In genomic region chr2:176832086-176832485, GRCh38 we compare ENCODE assay signal across 28 cellular contexts.
"Had no signal": no experiment of that assay in that cellular context is flagged by ENCODE, and none has a peak within 500 bp of the region (broad histone marks: within the 10 kb centered on the region; RNA-seq: fewer than 3 reads in every experiment).

No MANE protein-coding gene starts in this region.

- H3K4me3 Mint-ChIP-seq: activated CD4-positive, alpha-beta memory T cell treated with anti-CD3 and anti-CD28 coated beads for 36 hours; activated CD4-positive, alpha-beta T cell treated with anti-CD3 and anti-CD28 coated beads for 36 hours; activated CD4-positive, alpha-beta T cell treated with anti-CD3 and anti-CD28 coated beads, Interleukin-2, amount 10 ng/mL, durations not matched to agents 7 days and 5 days; activated naive CD4-positive, alpha-beta T cell treated with anti-CD3 and anti-CD28 coated beads for 36 hours; activated T-cell treated with anti-CD3 and anti-CD28 coated beads, Interleukin-2, amount 50 U/mL, for 4 hours; activated T-helper 1 cell treated with anti-CD3 and anti-CD28 coated beads, Interleukin-12 subunit alpha, Interleukin-12 subunit beta, Interleukin-2, Interleukin-4 antibody, amounts not matched to agents 30 ng/mL and 10 ng/mL and 1 ng/mL, durations not matched to agents 14 hours and 24 hours and 36 hours; brain; T-helper 1 cell treated with Interleukin-12 subunit alpha and Interleukin-12 subunit beta and Interleukin-4 antibody, amounts not matched to agents 30 μg/mL and 1 μg/mL, for 36 hours; T-helper 2 cell treated with Interferon-gamma antibody and Interleukin-4, amounts not matched to agents 5 μg/mL and 100 μg/mL, for 36 hours; WTC11 had no signal

- H3K4me3 ChIP-seq: adrenal gland, SJCRH30, SK-N-MC had no signal

- H3K27ac Mint-ChIP-seq: activated CD4-positive, alpha-beta memory T cell treated with anti-CD3 and anti-CD28 coated beads for 36 hours; activated CD4-positive, alpha-beta T cell treated with anti-CD3 and anti-CD28 coated beads for 36 hours; activated CD4-positive, alpha-beta T cell treated with anti-CD3 and anti-CD28 coated beads, Interleukin-2, amount 10 ng/mL, durations not matched to agents 7 days and 5 days; activated naive CD4-positive, alpha-beta T cell treated with anti-CD3 and anti-CD28 coated beads for 36 hours; activated naive CD4-positive, alpha-beta T cell treated with anti-CD3 and anti-CD28 coated beads, Interleukin-2, amount 50 U/mL, for 72 hours; activated T-helper 1 cell treated with anti-CD3 and anti-CD28 coated beads, Interleukin-12 subunit alpha, Interleukin-12 subunit beta, Interleukin-2, Interleukin-4 antibody, amounts not matched to agents 30 ng/mL and 10 ng/mL and 1 ng/mL, durations not matched to agents 14 hours and 24 hours and 36 hours; T-helper 1 cell treated with Interleukin-12 subunit alpha and Interleukin-12 subunit beta and Interleukin-4 antibody, amounts not matched to agents 30 μg/mL and 1 μg/mL, for 36 hours; T-helper 2 cell treated with Interferon-gamma antibody and Interleukin-4, amounts not matched to agents 5 μg/mL and 100 μg/mL, for 36 hours; WTC11 had no signal

- H3K4me1 ChIP-seq: adrenal gland, SJCRH30 had no signal

- H3K27me3 ChIP-seq: adrenal gland, SJCRH30 had no signal

- H3K27ac ChIP-seq: adrenal gland, SJCRH30, SK-N-MC had no signal

- H3K9me3 Mint-ChIP-seq: activated CD4-positive, alpha-beta memory T cell treated with anti-CD3 and anti-CD28 coated beads for 36 hours; activated CD4-positive, alpha-beta T cell treated with anti-CD3 and anti-CD28 coated beads, Interleukin-2, amount 10 ng/mL, durations not matched to agents 7 days and 5 days; activated naive CD4-positive, alpha-beta T cell treated with anti-CD3 and anti-CD28 coated beads for 36 hours; activated naive CD4-positive, alpha-beta T cell treated with anti-CD3 and anti-CD28 coated beads, Interleukin-2, amount 50 U/mL, for 72 hours; activated T-cell treated with anti-CD3 and anti-CD28 coated beads, Interleukin-2, amount 50 U/mL, for 4 hours; activated T-helper 1 cell treated with anti-CD3 and anti-CD28 coated beads, Interleukin-12 subunit alpha, Interleukin-12 subunit beta, Interleukin-2, Interleukin-4 antibody, amounts not matched to agents 30 ng/mL and 10 ng/mL and 1 ng/mL, durations not matched to agents 14 hours and 24 hours and 36 hours; T-helper 1 cell treated with Interleukin-12 subunit alpha and Interleukin-12 subunit beta and Interleukin-4 antibody, amounts not matched to agents 30 μg/mL and 1 μg/mL, for 36 hours; T-helper 2 cell treated with Interferon-gamma antibody and Interleukin-4, amounts not matched to agents 5 μg/mL and 100 μg/mL, for 36 hours; WTC11 had no signal

- H3K9me3 ChIP-seq: SJCRH30 had no signal

- H3K36me3 Mint-ChIP-seq: activated CD4-positive, alpha-beta memory T cell treated with anti-CD3 and anti-CD28 coated beads for 36 hours; activated naive CD4-positive, alpha-beta T cell treated with anti-CD3 and anti-CD28 coated beads, Interleukin-2, amount 50 U/mL, for 72 hours; brain; WTC11 had no signal

- H3K36me3 ChIP-seq: adrenal gland, SJCRH30 had no signal

- DNase-seq: activated CD4-positive, alpha-beta memory T cell treated with anti-CD3 and anti-CD28 coated beads for 36 hours; activated CD4-positive, alpha-beta T cell treated with anti-CD3 and anti-CD28 coated beads for 36 hours; activated CD4-positive, alpha-beta T cell treated with anti-CD3 and anti-CD28 coated beads, Interleukin-2, amount 10 ng/mL, durations not matched to agents 7 days and 5 days; activated CD8-positive, alpha-beta memory T cell treated with anti-CD3 and anti-CD28 coated beads, Interleukin-2, amount 50 U/mL, for 4 hours; activated gamma-delta T cell treated with Interleukin-2 at 50 U/mL for 16 hours; activated naive CD4-positive, alpha-beta T cell treated with anti-CD3 and anti-CD28 coated beads for 36 hours; activated T-cell treated with anti-CD3 and anti-CD28 coated beads for 4 hours; activated T-cell treated with anti-CD3 and anti-CD28 coated beads, Interleukin-2, amount 50 U/mL, for 4 hours; central memory CD4-positive, alpha-beta T cell; NCI-H1105; NCI-H1417 treated with DMSO at 0.1 percent for 48 hours; NCI-H187 treated with DMSO at 0.1 percent for 48 hours; NCI-H2081; NCI-H226; NCI-H446 treated with DMSO at 0.1 percent for 48 hours; NCI-H524; SHP77; SJCRH30 had no signal

- ATAC-seq: activated CD4-positive, alpha-beta T cell treated with anti-CD3 and anti-CD28 coated beads for 36 hours; activated CD4-positive, CD25-positive, alpha-beta regulatory T cell treated with anti-CD3 and anti-CD28 coated beads, Interleukin-2, amount 50 U/mL, for 24 hours; activated naive CD4-positive, alpha-beta T cell treated with anti-CD3 and anti-CD28 coated beads, Interleukin-2, amount 50 U/mL, for 72 hours; activated T-cell treated with anti-CD3 and anti-CD28 coated beads, Interleukin-2, amount 50 U/mL, for 4 hours; Panc1; WTC11 had no signal
